ENCODE assay signal across 1 cellular context in the genomic region with DNA sequence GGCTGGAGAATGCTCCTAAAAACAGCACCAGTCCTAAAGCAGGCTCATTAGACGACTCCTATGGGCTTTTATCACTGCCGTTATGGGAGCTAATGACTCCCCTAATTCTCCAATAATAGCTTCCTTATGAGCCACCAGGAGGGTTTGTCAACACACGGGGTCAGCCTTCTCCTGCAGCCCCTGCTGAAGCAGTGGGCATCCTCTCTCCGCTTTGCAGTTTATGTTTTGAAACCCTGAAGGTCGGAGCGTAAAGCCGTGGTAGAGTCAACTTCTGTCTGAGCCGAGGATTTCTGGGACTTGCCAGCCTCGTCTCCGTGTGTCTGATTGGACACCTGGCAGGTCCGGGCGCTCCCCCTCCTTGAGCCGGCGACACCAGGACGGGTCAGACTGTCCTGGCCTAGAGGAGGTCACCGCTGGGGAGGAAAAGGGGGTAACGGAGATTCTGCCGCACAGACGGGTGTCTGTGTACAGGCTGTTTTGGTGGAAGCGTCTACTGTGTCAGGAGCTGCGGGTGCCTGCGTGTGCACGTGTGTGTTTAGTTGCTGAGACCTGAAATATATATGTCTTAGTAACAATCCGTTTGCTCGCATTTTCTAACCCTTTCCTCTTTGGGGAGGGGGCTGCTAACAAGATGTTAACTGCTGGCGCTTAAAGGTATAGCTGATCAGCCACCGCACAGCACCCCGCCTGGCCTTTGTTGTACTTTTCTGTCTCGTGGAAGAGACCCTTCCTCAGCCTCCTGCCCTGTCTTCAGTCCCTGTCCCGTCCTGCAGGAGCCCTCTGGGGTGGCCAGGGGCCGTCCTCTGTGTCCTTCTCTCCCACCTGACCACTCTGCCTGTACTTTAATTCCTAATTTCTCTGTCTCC.
A peak's percentile ranks its signal among the peaks of the same experiment; 100 is the strongest.
TF ChIP-seq lines count a peak whose summit lies in the region.

No MANE protein-coding gene starts in this region.

TF ChIP-seq in HEK293, 187 proteins besides CTCF, POLR2A, EP300 and RAD21 (continued from another document):
- TF ChIP-seq, protein P1, sequence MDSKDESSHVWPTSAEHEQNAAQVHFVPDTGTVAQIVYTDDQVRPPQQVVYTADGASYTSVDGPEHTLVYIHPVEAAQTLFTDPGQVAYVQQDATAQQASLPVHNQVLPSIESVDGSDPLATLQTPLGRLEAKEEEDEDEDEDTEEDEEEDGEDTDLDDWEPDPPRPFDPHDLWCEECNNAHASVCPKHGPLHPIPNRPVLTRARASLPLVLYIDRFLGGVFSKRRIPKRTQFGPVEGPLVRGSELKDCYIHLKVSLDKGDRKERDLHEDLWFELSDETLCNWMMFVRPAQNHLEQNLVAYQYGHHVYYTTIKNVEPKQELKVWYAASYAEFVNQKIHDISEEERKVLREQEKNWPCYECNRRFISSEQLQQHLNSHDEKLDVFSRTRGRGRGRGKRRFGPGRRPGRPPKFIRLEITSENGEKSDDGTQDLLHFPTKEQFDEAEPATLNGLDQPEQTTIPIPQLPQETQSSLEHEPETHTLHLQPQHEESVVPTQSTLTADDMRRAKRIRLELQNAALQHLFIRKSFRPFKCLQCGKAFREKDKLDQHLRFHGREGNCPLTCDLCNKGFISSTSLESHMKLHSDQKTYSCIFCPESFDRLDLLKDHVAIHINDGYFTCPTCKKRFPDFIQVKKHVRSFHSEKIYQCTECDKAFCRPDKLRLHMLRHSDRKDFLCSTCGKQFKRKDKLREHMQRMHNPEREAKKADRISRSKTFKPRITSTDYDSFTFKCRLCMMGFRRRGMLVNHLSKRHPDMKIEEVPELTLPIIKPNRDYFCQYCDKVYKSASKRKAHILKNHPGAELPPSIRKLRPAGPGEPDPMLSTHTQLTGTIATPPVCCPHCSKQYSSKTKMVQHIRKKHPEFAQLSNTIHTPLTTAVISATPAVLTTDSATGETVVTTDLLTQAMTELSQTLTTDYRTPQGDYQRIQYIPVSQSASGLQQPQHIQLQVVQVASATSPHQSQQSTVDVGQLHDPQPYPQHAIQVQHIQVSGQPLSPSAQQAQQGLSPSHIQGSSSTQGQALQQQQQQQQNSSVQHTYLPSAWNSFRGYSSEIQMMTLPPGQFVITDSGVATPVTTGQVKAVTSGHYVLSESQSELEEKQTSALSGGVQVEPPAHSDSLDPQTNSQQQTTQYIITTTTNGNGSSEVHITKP (tag by site-specific recombination; IDR thresholded peaks at IDR 0.05), result peak; percentile 69
